Comparison of ENCODE assay signal across 8 cellular contexts in genomic region chr7:66075590-66076458, GRCh38. TPM values are rescaled to one million over a fixed set of nuclear protein-coding genes. Genes with fewer than 3 reads are reported as not detected.
DNase-seq lines count a peak whose midpoint lies in the region; ATAC-seq and TF ChIP-seq lines count a peak whose summit lies in the region.

ASL (plus strand) TSS chr7:66075819; CDS start chr7:66076082, 263 bp downstream.

- no peaks in the 10 kb centered on the region for H3K79me2 ChIP-seq in DND-41 (ENCODE audit: insufficient read depth, low read length)
- H3K79me2 ChIP-seq in Karpas-422 (ENCODE audit: low read length): peaks cover 30% of the 10 kb centered on the region
- peaks cover 8% of the 10 kb centered on the region for H3K79me2 ChIP-seq in fibroblast of lung (ENCODE audit: control insufficient read depth, insufficient read depth, low read length)

- H4K20me1 ChIP-seq in DND-41 (ENCODE audit: insufficient read depth, low read length) (no peaks in the 10 kb centered on the region), Karpas-422 (ENCODE audit: insufficient read depth, low read depth, low read length) (no peaks in the 10 kb centered on the region), fibroblast of lung (ENCODE audit: control insufficient read depth, extremely low read depth, insufficient read depth, low read length) (no peaks in the 10 kb centered on the region)

- H2AFZ ChIP-seq in DND-41 (ENCODE audit: low read depth, low read length) (peak within 1 kb of the TSS; percentile 46), Karpas-422 (ENCODE audit: low read length) (peak within 1 kb of the TSS; percentile 82), fibroblast of lung (ENCODE audit: low read length) (peak within 1 kb of the TSS; percentile 77)

- peak within 1 kb of the TSS; percentile 26 to 61; a peak in 3 of 4 replicates for H3K4me3 ChIP-seq in DND-41 (ENCODE audit: low read depth in 1 of 2, low read length in 2 of 2)
- peak within 1 kb of the TSS; percentile 77 for H3K4me3 ChIP-seq in Karpas-422 (ENCODE audit: low read length)
- H3K4me3 ChIP-seq in fibroblast of lung (replicated peaks in 1 of 4; ENCODE audit: control extremely low read depth in 1 of 4, insufficient read depth in 1 of 4, low read depth in 3 of 4, low read length in 4 of 4): peak within 1 kb of the TSS; percentile 69 to 84 (median 76)

- H3K27ac ChIP-seq in DND-41 (ENCODE audit: low read length): 0 out of 2 replicates have a peak within 1 kb of the TSS, but pooled peaks have one; percentile 1
- 0 out of 2 replicates have a peak within 1 kb of the TSS, but pooled peaks have one; percentile 23 for H3K27ac ChIP-seq in Karpas-422 (ENCODE audit: low read length)
- H3K27ac ChIP-seq in fibroblast of lung (ENCODE audit: insufficient read depth, low read length): peak within 1 kb of the TSS; percentile 79

- H3K4me1 ChIP-seq in DND-41 (ENCODE audit: insufficient read depth, low read length): peaks cover 10% of the 10 kb centered on the region
- H3K4me1 ChIP-seq in Karpas-422 (ENCODE audit: low read length): peaks cover 9% of the 10 kb centered on the region
- no peaks in the 10 kb centered on the region for H3K4me1 ChIP-seq in fibroblast of lung (ENCODE audit: control insufficient read depth, extremely low read depth, insufficient read depth, low read length)

- DNase-seq in DND-41 (peak; percentile 78), Karpas-422 (peak; percentile 95), RPMI7951 (ENCODE audit: low read depth) (peak; percentile 92), fibroblast of lung (ENCODE audit: low read depth in 2 of 2) (peak; percentile 85 to 89)
- DNase-seq in naive thymus-derived CD8-positive, alpha-beta T cell: peak; percentile 71 to 89 (median 78)
- DNase-seq in stimulated activated naive B cell treated with anti-CD40 and anti-IgM and Interleukin-4, amounts not matched to agents 10 μg/mL and 1 μg/mL and 100 μg/mL, for 72 hours: peak; percentile 92

- H3K4me1 Mint-ChIP-seq in activated T-helper 17 cell treated with anti-CD3 and anti-CD28 coated beads, Interleukin-2, amount 50 U/mL, for 72 hours: peaks cover 4% of the 10 kb centered on the region
- H3K4me1 Mint-ChIP-seq in naive thymus-derived CD8-positive, alpha-beta T cell: peaks cover 9 to 30% (median 14%) of the 10 kb centered on the region in 4 donors
- H3K4me1 Mint-ChIP-seq in stimulated activated naive B cell treated with anti-CD40 and anti-IgM and Interleukin-4, amounts not matched to agents 10 μg/mL and 1 μg/mL and 100 μg/mL, for 72 hours: peaks cover 7 to 25% of the 10 kb centered on the region in 2 donors

- H3K9me3 ChIP-seq in DND-41 (ENCODE audit: insufficient read depth, low read length, severe bottlenecking): no peaks in the 10 kb centered on the region
- H3K9me3 ChIP-seq in Karpas-422 (ENCODE audit: low read length): no peaks in the 10 kb centered on the region
- H3K9me3 ChIP-seq in fibroblast of lung (ENCODE audit: control insufficient read depth, insufficient read depth, low read depth, low read length): no peaks in the 10 kb centered on the region

- no peaks in the 10 kb centered on the region for H3K27me3 ChIP-seq in DND-41 (ENCODE audit: insufficient read depth, low read length, poor library complexity)
- no peaks in the 10 kb centered on the region for H3K27me3 ChIP-seq in Karpas-422 (ENCODE audit: low read length)
- no peaks in the 10 kb centered on the region for H3K27me3 ChIP-seq in fibroblast of lung (ENCODE audit: control insufficient read depth, insufficient read depth, low read length)

- H3K9ac ChIP-seq in DND-41 (ENCODE audit: low read depth, low read length): peak within 1 kb of the TSS; percentile 54
- H3K9ac ChIP-seq in Karpas-422 (ENCODE audit: low read length): peak within 1 kb of the TSS; percentile 90
- peak within 1 kb of the TSS; percentile 73 for H3K9ac ChIP-seq in fibroblast of lung (ENCODE audit: insufficient read depth, low read length)

- ATAC-seq in DND-41 (ENCODE audit: insufficient read depth, low read depth) (peak; percentile 97), GM21786 (IDR thresholded peaks at IDR 0.05; ENCODE audit: unreplicated experiment) (peak; percentile 97)
- ATAC-seq in activated T-helper 17 cell treated with anti-CD3 and anti-CD28 coated beads, Interleukin-2, amount 50 U/mL, for 72 hours (replicated peaks): peak; percentile 100
- ATAC-seq in naive thymus-derived CD8-positive, alpha-beta T cell: peak; percentile 97 to 98
- peak; percentile 98 to 99 for ATAC-seq in stimulated activated naive B cell treated with anti-CD40 and anti-IgM and Interleukin-4, amounts not matched to agents 10 μg/mL and 1 μg/mL and 100 μg/mL, for 72 hours (replicated peaks)

- TF ChIP-seq CTCF in DND-41 (IDR thresholded peaks at IDR 0.05; ENCODE audit: borderline replicate concordance, extremely low read depth, low read length, poor library complexity, severe bottlenecking) (peak; percentile 7), fibroblast of lung (conservative IDR thresholded peaks at IDR 0.05 in 1 of 2, IDR thresholded peaks at IDR 0.05 in 1 of 2; ENCODE audit: low read depth in 1 of 2, low read length in 2 of 2) (no peak)

- peak within 1 kb of the TSS; percentile 89 for H3K4me3 Mint-ChIP-seq in activated T-helper 17 cell treated with anti-CD3 and anti-CD28 coated beads, Interleukin-2, amount 50 U/mL, for 72 hours
- H3K4me3 Mint-ChIP-seq in naive thymus-derived CD8-positive, alpha-beta T cell: peak within 1 kb of the TSS; percentile 78 to 93 (median 86)
- peak within 1 kb of the TSS; percentile 86 to 94 for H3K4me3 Mint-ChIP-seq in stimulated activated naive B cell treated with anti-CD40 and anti-IgM and Interleukin-4, amounts not matched to agents 10 μg/mL and 1 μg/mL and 100 μg/mL, for 72 hours

- H3K27ac Mint-ChIP-seq in activated T-helper 17 cell treated with anti-CD3 and anti-CD28 coated beads, Interleukin-2, amount 50 U/mL, for 72 hours: peak within 1 kb of the TSS; percentile 90
- peak within 1 kb of the TSS; percentile 44 to 90 (median 84) for H3K27ac Mint-ChIP-seq in naive thymus-derived CD8-positive, alpha-beta T cell
- H3K27ac Mint-ChIP-seq in stimulated activated naive B cell treated with anti-CD40 and anti-IgM and Interleukin-4, amounts not matched to agents 10 μg/mL and 1 μg/mL and 100 μg/mL, for 72 hours: peak within 1 kb of the TSS; percentile 89

- H3K4me2 ChIP-seq in DND-41 (ENCODE audit: insufficient read depth, low read length) (peak within 1 kb of the TSS; percentile 72), Karpas-422 (ENCODE audit: low read depth, low read length, poor library complexity, severe bottlenecking) (peak within 1 kb of the TSS; percentile 82), fibroblast of lung (ENCODE audit: extremely low read depth, insufficient read depth, low read length) (peak within 1 kb of the TSS; percentile 86)

- H3K9me2 ChIP-seq in Karpas-422 (replicated peaks; ENCODE audit: insufficient read depth, low read length): no peaks in the 10 kb centered on the region

- H3K27me3 Mint-ChIP-seq in activated T-helper 17 cell treated with anti-CD3 and anti-CD28 coated beads, Interleukin-2, amount 50 U/mL, for 72 hours: no peaks in the 10 kb centered on the region
- no peaks in the 10 kb centered on the region for H3K27me3 Mint-ChIP-seq in naive thymus-derived CD8-positive, alpha-beta T cell
- H3K27me3 Mint-ChIP-seq in stimulated activated naive B cell treated with anti-CD40 and anti-IgM and Interleukin-4, amounts not matched to agents 10 μg/mL and 1 μg/mL and 100 μg/mL, for 72 hours: no peaks in the 10 kb centered on the region

- H3K36me3 Mint-ChIP-seq in activated T-helper 17 cell treated with anti-CD3 and anti-CD28 coated beads, Interleukin-2, amount 50 U/mL, for 72 hours (ENCODE audit: low read depth): no peaks in the 10 kb centered on the region
- H3K36me3 Mint-ChIP-seq in naive thymus-derived CD8-positive, alpha-beta T cell: peaks cover 0 to 4% (median 0%) of the 10 kb centered on the region in 3 donors
- peaks cover 8 to 15% of the 10 kb centered on the region in 2 donors for H3K36me3 Mint-ChIP-seq in stimulated activated naive B cell treated with anti-CD40 and anti-IgM and Interleukin-4, amounts not matched to agents 10 μg/mL and 1 μg/mL and 100 μg/mL, for 72 hours

- H3K36me3 ChIP-seq in DND-41 (ENCODE audit: insufficient read depth, low read length): no peaks in the 10 kb centered on the region
- 0 out of 2 replicates have a peak, but pooled peaks cover 3% of the 10 kb centered on the region for H3K36me3 ChIP-seq in Karpas-422 (ENCODE audit: insufficient read depth, low read length)
- no peaks in the 10 kb centered on the region for H3K36me3 ChIP-seq in fibroblast of lung (ENCODE audit: control insufficient read depth, insufficient read depth, low read length)

- H3K9me3 Mint-ChIP-seq in activated T-helper 17 cell treated with anti-CD3 and anti-CD28 coated beads, Interleukin-2, amount 50 U/mL, for 72 hours: no peaks in the 10 kb centered on the region
- no peaks in the 10 kb centered on the region for H3K9me3 Mint-ChIP-seq in naive thymus-derived CD8-positive, alpha-beta T cell
- no peaks in the 10 kb centered on the region for H3K9me3 Mint-ChIP-seq in stimulated activated naive B cell treated with anti-CD40 and anti-IgM and Interleukin-4, amounts not matched to agents 10 μg/mL and 1 μg/mL and 100 μg/mL, for 72 hours

- POLR2A ChIA-PET in naive thymus-derived CD8-positive, alpha-beta T cell (lab: Charles Lee): interaction anchor here (1.0 to 1.4 kb wide), 5 partner anchors 13 to 417 kb away, joined by 3 to 7 read pairs (median 3); partner anchors contain the start of gene CRCP

RNA-seq across cellular contexts. Expression of gene ASL, which starts in this region (rescaled TPM):
- total RNA-seq in Karpas-422 (2014; rRNA removed; shearing (Covaris generic); ENCODE audit: low replicate concordance): 19.4 and 51.3 TPM in 2 replicates
- 47.1 and 66.8 TPM in 2 replicates for total RNA-seq in RPMI7951 (2014; rRNA removed; shearing (Covaris generic))
- total RNA-seq in activated T-helper 17 cell treated with anti-CD3 and anti-CD28 coated beads, Interleukin-2, amount 50 U/mL, for 72 hours: 10 to 100 TPM; 33.8 to 34.7 TPM
- 18.7 and 36.0 TPM in 2 replicates for total RNA-seq in fibroblast of lung
- 23.4 and 27.0 TPM in 2 replicates for polyA plus RNA-seq in fibroblast of lung
- polyA plus RNA-seq in fibroblast of lung (2012): 37.0 and 41.6 TPM in 2 replicates
- polyA minus RNA-seq in fibroblast of lung (ENCODE audit: low replicate concordance): 51.2 and 65.8 TPM in 2 replicates
- total RNA-seq in naive thymus-derived CD8-positive, alpha-beta T cell: 10 to 100 TPM; 15.2 to 18.6 TPM
- 10 to 100 TPM in 1 of 3 donors, 1 to 10 TPM in 2; 5.2 to 13.0 (median 7.6) TPM for polyA plus RNA-seq in naive thymus-derived CD8-positive, alpha-beta T cell

Comparison
In these comparisons a context has a peak if more than half of its experiments do, and no peak if none do; other contexts are left out.
1. Peak in every context shown above with its lines: DNase-seq, ATAC-seq, H3K4me3 ChIP-seq and H3K27ac ChIP-seq.
2. H3K27ac ChIP-seq: peak in every context shown above with its lines; median percentile 79 in fibroblast of lung; 23 in Karpas-422; 1 in DND-41.